ENCODE assay signal across 9 cellular contexts in genomic region chr4:22713841-22714240, GRCh38. TPM values are rescaled to one million over a fixed set of nuclear protein-coding genes. Genes with fewer than 3 reads are reported as not detected.
"Had no signal": no experiment of that assay in that cellular context is flagged by ENCODE, and none has a peak within 500 bp of the region (broad histone marks: within the 10 kb centered on the region; RNA-seq: fewer than 3 reads in every experiment).

No MANE protein-coding gene starts in this region.

- H2AFZ ChIP-seq: GM23338 had no signal

- FAIRE-seq: H1, H54, HTR-8/SVneo had no signal

- ATAC-seq: GM23338 had no signal

- H3K4me3 ChIP-seq: GM23338 had no signal

- DNase-seq: H9, HCEC 1CT, KBM-7 had no signal

- H3K4me2 ChIP-seq: GM23338 had no signal

RNA-seq across cellular contexts. Expression of gene GBA3, which starts 21.1 kb away (rescaled TPM):
- total RNA-seq: GM23338, H1, H9, HT-29 had no signal
- polyA plus RNA-seq: GM23338, H1, IgD-negative memory B cell had no signal
